Comparison of ENCODE assay signal across 8 cellular contexts in the genomic region with DNA sequence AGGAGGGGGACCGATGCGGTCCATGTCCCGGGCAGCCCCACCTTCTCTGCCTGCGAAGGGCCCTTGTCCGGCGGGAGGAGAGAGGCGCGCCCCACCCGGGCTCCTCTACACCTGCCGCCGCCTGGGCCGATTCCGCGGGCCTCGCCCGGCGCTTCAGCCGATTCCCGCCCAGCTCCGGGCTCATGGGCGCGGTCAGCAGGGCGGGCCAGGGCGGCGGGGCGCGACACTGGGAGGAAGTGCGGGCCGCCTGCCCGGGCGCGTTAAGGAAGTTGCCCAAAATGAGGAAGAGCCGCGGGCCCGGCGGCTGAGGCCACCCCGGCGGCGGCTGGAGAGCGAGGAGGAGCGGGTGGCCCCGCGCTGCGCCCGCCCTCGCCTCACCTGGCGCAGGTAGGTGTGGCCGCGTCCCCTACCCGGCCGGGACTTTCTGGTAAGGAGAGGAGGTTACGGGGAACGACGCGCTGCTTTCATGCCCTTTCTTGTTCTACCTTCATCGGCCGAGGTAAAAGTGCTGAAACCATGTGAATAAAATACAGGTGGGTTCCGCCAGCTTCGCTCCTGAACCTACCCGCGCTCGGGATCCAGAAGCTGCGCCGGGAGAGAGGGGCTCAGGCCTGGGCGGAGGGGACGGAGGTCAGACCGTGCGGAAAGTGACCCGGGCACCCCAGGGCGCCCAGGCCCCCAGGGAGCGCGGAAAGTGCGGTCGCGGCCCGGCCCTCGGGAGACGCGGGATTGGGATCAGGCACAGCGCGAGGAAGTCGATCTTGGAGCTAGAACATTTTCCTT. TPM values are rescaled to one million over a fixed set of nuclear protein-coding genes. Genes with fewer than 3 reads are reported as not detected.
DNase-seq lines count a peak whose midpoint lies in the region; ATAC-seq and TF ChIP-seq lines count a peak whose summit lies in the region.

A gene (plus strand): TSS at position 313 of the 783 bp plus-strand sequence. CDS start 42,080 bp downstream, outside the sequence.

- TF ChIP-seq CTCF in lung (IDR thresholded peaks at IDR 0.05; ENCODE audit: control extremely low read depth, extremely low read depth) (no peak), upper lobe of left lung (IDR thresholded peaks at IDR 0.05) (no peak)

- TF ChIP-seq EP300 in upper lobe of left lung (IDR thresholded peaks at IDR 0.05), result no peak

- H3K36me3 Mint-ChIP-seq in activated CD8-positive, alpha-beta memory T cell treated with anti-CD3 and anti-CD28 coated beads, Interleukin-2, amount 10 ng/mL, durations not matched to agents 7 days and 5 days, result no peaks in the 10 kb centered on the region

- CTCF ChIA-PET in activated CD8-positive, alpha-beta memory T cell treated with anti-CD3 and anti-CD28 coated beads, Interleukin-2, amount 10 ng/mL, durations not matched to agents 7 days and 5 days (lab: Charles Lee), result no interaction called here

- in situ Hi-C loops in T47D (cut with HindIII; ENCODE audit: low pct_unique_long_range_greater_than_20kb, low sequenced_read_pairs), result no loop called here

- H3K4me3 ChIP-seq in lung (peak within 1 kb of the TSS; percentile 50), upper lobe of left lung (peak within 1 kb of the TSS; percentile 2 to 61 (median 50))

- H3K9me3 ChIP-seq in lung (ENCODE audit: control insufficient read depth in 2 of 2, insufficient read depth in 1 of 2, low read length in 1 of 2), result no peaks in the 10 kb centered on the region
- no peaks in the 10 kb centered on the region for H3K9me3 ChIP-seq in upper lobe of left lung

- no peaks in the 10 kb centered on the region for H3K9me3 Mint-ChIP-seq in activated CD8-positive, alpha-beta memory T cell treated with anti-CD3 and anti-CD28 coated beads, Interleukin-2, amount 10 ng/mL, durations not matched to agents 7 days and 5 days (ENCODE audit: low read depth)

- peaks cover 81% of the 10 kb centered on the region for H3K27me3 Mint-ChIP-seq in activated CD8-positive, alpha-beta memory T cell treated with anti-CD3 and anti-CD28 coated beads, Interleukin-2, amount 10 ng/mL, durations not matched to agents 7 days and 5 days

- ATAC-seq in activated CD8-positive, alpha-beta memory T cell treated with anti-CD3 and anti-CD28 coated beads, Interleukin-2, amount 10 ng/mL, durations not matched to agents 7 days and 5 days, result peak; percentile 45
- ATAC-seq in HG02852 (IDR thresholded peaks at IDR 0.05; ENCODE audit: unreplicated experiment) (peak; percentile 54), lung (ENCODE audit: insufficient read depth, low FRiP score) (peak; percentile 93), upper lobe of left lung (ENCODE audit: low FRiP score in 2 of 2) (peak; percentile 93 to 94)

- H3K27ac ChIP-seq in lung (ENCODE audit: low read depth in 1 of 2, low read length in 1 of 2), result peak within 1 kb of the TSS in 1 of 2 donors; percentile 85
- H3K27ac ChIP-seq in upper lobe of left lung, result peak within 1 kb of the TSS; percentile 88 to 93 (median 89)

- peaks cover 2% of the 10 kb centered on the region for H3K4me1 Mint-ChIP-seq in activated CD8-positive, alpha-beta memory T cell treated with anti-CD3 and anti-CD28 coated beads, Interleukin-2, amount 10 ng/mL, durations not matched to agents 7 days and 5 days

- H3K27ac Mint-ChIP-seq in activated CD8-positive, alpha-beta memory T cell treated with anti-CD3 and anti-CD28 coated beads, Interleukin-2, amount 10 ng/mL, durations not matched to agents 7 days and 5 days, result no peak within 1 kb of the TSS

- H3K27me3 ChIP-seq in lung (ENCODE audit: control insufficient read depth, insufficient read depth), result no peaks in the 10 kb centered on the region
- H3K27me3 ChIP-seq in upper lobe of left lung, result no peaks in the 10 kb centered on the region

- no peak for DNase-seq in activated CD8-positive, alpha-beta memory T cell treated with anti-CD3 and anti-CD28 coated beads, Interleukin-2, amount 10 ng/mL, durations not matched to agents 7 days and 5 days
- DNase-seq in activated CD8-positive, alpha-beta memory T cell treated with anti-CD3 and anti-CD28 coated beads, Interleukin-2, amount 50 U/mL, for 4 hours, result no peak
- DNase-seq in NCI-H69 (lab: John Stamatoyannopoulos, UW), result peak; percentile 93
- peak; percentile 67 to 83 for DNase-seq in T47D (ENCODE audit: low read depth in 1 of 2, low spot score in 1 of 2)
- DNase-seq in lung (ENCODE audit: low spot score), result peak; percentile 70
- peak; percentile 86 to 94 for DNase-seq in upper lobe of left lung
- no peak for DNase-seq in HCEC 1CT

- H3K4me1 ChIP-seq in lung (ENCODE audit: control insufficient read depth in 2 of 2, insufficient read depth in 2 of 2, low read length in 2 of 2) (peaks cover 0 to 7% of the 10 kb centered on the region in 2 donors), upper lobe of left lung (peaks cover 0 to 20% (median 7%) of the 10 kb centered on the region in 4 donors)

- no peaks in the 10 kb centered on the region for H3K36me3 ChIP-seq in lung (ENCODE audit: control insufficient read depth in 2 of 2, insufficient read depth in 2 of 2, low read length in 2 of 2)
- H3K36me3 ChIP-seq in upper lobe of left lung, result no peaks in the 10 kb centered on the region

- peak within 1 kb of the TSS; percentile 45 for H3K4me3 Mint-ChIP-seq in activated CD8-positive, alpha-beta memory T cell treated with anti-CD3 and anti-CD28 coated beads, Interleukin-2, amount 10 ng/mL, durations not matched to agents 7 days and 5 days

- peak in 3 of 4 donors; percentile 62 to 90 (median 64) for TF ChIP-seq POLR2A in upper lobe of left lung (IDR thresholded peaks at IDR 0.05)

- WGBS in lung, 2 donors, result 0 to 2% methylated on average over 65 to 82 of the region's 82 CpGs
- WGBS in upper lobe of left lung, 2 donors, result 1 to 2% methylated on average over 30 to 55 of the region's 82 CpGs

RNA-seq across cellular contexts. Expression of the gene that starts here (rescaled TPM):
- total RNA-seq in activated CD8-positive, alpha-beta memory T cell treated with anti-CD3 and anti-CD28 coated beads, Interleukin-2, amount 10 ng/mL, durations not matched to agents 7 days and 5 days, result under 1 TPM; 0.26 to 0.28 TPM
- 10 to 100 TPM; 22.3 to 71.6 TPM for total RNA-seq in lung
- 10 to 100 TPM; 13.7 to 47.8 TPM for polyA plus RNA-seq in lung
- 10 to 100 TPM; 35.3 to 91.6 (median 47.6) TPM for total RNA-seq in upper lobe of left lung

Comparison
In these comparisons a context has a peak if more than half of its experiments do, and no peak if none do; other contexts are left out.
1. RNA of the gene that starts here (total RNA-seq): 22.3 to 71.6 TPM in lung and 35.3 to 91.6 TPM in upper lobe of left lung; 0.26 to 0.28 TPM in activated CD8-positive, alpha-beta memory T cell treated with anti-CD3 and anti-CD28 coated beads, Interleukin-2, amount 10 ng/mL, durations not matched to agents 7 days and 5 days; every median in the first group is over 10 times any median in the second.
2. Peak in ATAC-seq in activated CD8-positive, alpha-beta memory T cell treated with anti-CD3 and anti-CD28 coated beads, Interleukin-2, amount 10 ng/mL, durations not matched to agents 7 days and 5 days; RNA of the gene not detected or under 1 TPM.
3. DNase-seq: peak in NCI-H69 (single experiment), T47D (2 of 2), lung (single experiment) and upper lobe of left lung (2 of 2); none in activated CD8-positive, alpha-beta memory T cell treated with anti-CD3 and anti-CD28 coated beads, Interleukin-2, amount 10 ng/mL, durations not matched to agents 7 days and 5 days (single experiment), activated CD8-positive, alpha-beta memory T cell treated with anti-CD3 and anti-CD28 coated beads, Interleukin-2, amount 50 U/mL, for 4 hours (single experiment) and HCEC 1CT (single experiment).
4. Peak in every context shown above with its lines, with median percentiles within 50 percentile points of each other: ATAC-seq.